In genomic region chr15:63895787-63896218, GRCh38 we compare ENCODE assay signal across 1 cellular context.
TF ChIP-seq lines count a peak whose summit lies in the region.

No MANE protein-coding gene starts in this region.

TF ChIP-seq in K562, 482 proteins besides CTCF, POLR2A, EP300 and RAD21 (continued from another document and continues in another):
- TF ChIP-seq, protein P1, sequence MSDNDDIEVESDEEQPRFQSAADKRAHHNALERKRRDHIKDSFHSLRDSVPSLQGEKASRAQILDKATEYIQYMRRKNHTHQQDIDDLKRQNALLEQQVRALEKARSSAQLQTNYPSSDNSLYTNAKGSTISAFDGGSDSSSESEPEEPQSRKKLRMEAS (CRISPR knock-in tag; IDR thresholded peaks at IDR 0.05), result 0 out of 2 replicates have a peak, but pooled peaks have one; percentile 11
- TF ChIP-seq ZC3H8 (IDR thresholded peaks at IDR 0.05), result no peak
- TF ChIP-seq NFE2L1 (tag; IDR thresholded peaks at IDR 0.05; ENCODE audit: borderline replicate concordance, low read depth), result no peak
- TF ChIP-seq HMG20B (CRISPR knock-in tag; IDR thresholded peaks at IDR 0.05), result no peak
- TF ChIP-seq ZNF696 (CRISPR knock-in tag; conservative IDR thresholded peaks at IDR 0.05), result no peak
- no peak for TF ChIP-seq NCOR1 (IDR thresholded peaks at IDR 0.05)
- 0 out of 2 replicates have a peak, but pooled peaks have one; percentile 22 for TF ChIP-seq ERF (CRISPR knock-in tag; IDR thresholded peaks at IDR 0.05)
- no peak for TF ChIP-seq NELFE (IDR thresholded peaks at IDR 0.05; ENCODE audit: insufficient read depth, insufficient read length)
- TF ChIP-seq ZSCAN32 (CRISPR knock-in tag; IDR thresholded peaks at IDR 0.05), result no peak
- TF ChIP-seq ZNF644 (tag; IDR thresholded peaks at IDR 0.05; ENCODE audit: low read depth), result no peak
- no peak for TF ChIP-seq ZNF77 (CRISPR knock-in tag; IDR thresholded peaks at IDR 0.05)
- TF ChIP-seq ZNF239 (CRISPR knock-in tag; IDR thresholded peaks at IDR 0.05), result no peak
- no peak for TF ChIP-seq HDGF (IDR thresholded peaks at IDR 0.05)
- TF ChIP-seq KLF13 (tag; IDR thresholded peaks at IDR 0.05; ENCODE audit: borderline replicate concordance, low read depth), result no peak
- no peak for TF ChIP-seq EWSR1 (IDR thresholded peaks at IDR 0.05; ENCODE audit: borderline replicate concordance, low read depth, partially characterized antibody)
- TF ChIP-seq IRF1 (CRISPR knock-in tag; IDR thresholded peaks at IDR 0.05; ENCODE audit: borderline replicate concordance), result no peak
- no peak for TF ChIP-seq BRD4 (IDR thresholded peaks at IDR 0.05)
- peak; percentile 80 for TF ChIP-seq NFRKB (IDR thresholded peaks at IDR 0.05; ENCODE audit: low read depth)
- TF ChIP-seq ZNF586 (CRISPR knock-in tag; conservative IDR thresholded peaks at IDR 0.05), result no peak
- no peak for TF ChIP-seq ZHX1 (conservative IDR thresholded peaks at IDR 0.05; ENCODE audit: low read length)
- TF ChIP-seq POLR2H (tag; IDR thresholded peaks at IDR 0.05; ENCODE audit: low read depth), result no peak
- TF ChIP-seq TFAM (CRISPR knock-in tag; conservative IDR thresholded peaks at IDR 0.05), result no peak
- no peak for TF ChIP-seq ZNF76 (CRISPR knock-in tag; IDR thresholded peaks at IDR 0.05; ENCODE audit: borderline replicate concordance)
- TF ChIP-seq NR3C1 (CRISPR knock-in tag; IDR thresholded peaks at IDR 0.05), result no peak
- TF ChIP-seq MCM7 (IDR thresholded peaks at IDR 0.05), result no peak
- no peak for TF ChIP-seq DMBX1 (CRISPR knock-in tag; IDR thresholded peaks at IDR 0.05; ENCODE audit: borderline replicate concordance)
- TF ChIP-seq XRCC5 (IDR thresholded peaks at IDR 0.05; ENCODE audit: low read depth, low read length), result no peak
- TF ChIP-seq BRF1 (IDR thresholded peaks at IDR 0.05; ENCODE audit: borderline replicate concordance, extremely low read depth, insufficient read length), result no peak
- no peak for TF ChIP-seq TAF7 (tag; IDR thresholded peaks at IDR 0.05)
- no peak for TF ChIP-seq CREB1 (IDR thresholded peaks at IDR 0.05)
- no peak for TF ChIP-seq CREB1 (CRISPR knock-in tag; IDR thresholded peaks at IDR 0.05)
- TF ChIP-seq GTF2E2 (tag; IDR thresholded peaks at IDR 0.05), result peak; percentile 69; the same call in 1 of the 2 replicates
- 0 out of 2 replicates have a peak, but pooled peaks have one; percentile 39 for TF ChIP-seq HIVEP1 (CRISPR knock-in tag; IDR thresholded peaks at IDR 0.05)
- TF ChIP-seq MCM5 (IDR thresholded peaks at IDR 0.05; ENCODE audit: low read depth), result no peak
- no peak for TF ChIP-seq NFATC3 (IDR thresholded peaks at IDR 0.05)
- TF ChIP-seq FOXK2 (conservative IDR thresholded peaks at IDR 0.05 in 1 of 2, IDR thresholded peaks at IDR 0.05 in 1 of 2; ENCODE audit: low read depth in 2 of 2), result no peak
- no peak for TF ChIP-seq SIRT6 (IDR thresholded peaks at IDR 0.05; ENCODE audit: low read depth, low read length)
- no peak for TF ChIP-seq PTRF (tag; IDR thresholded peaks at IDR 0.05)
- TF ChIP-seq, protein P2, sequence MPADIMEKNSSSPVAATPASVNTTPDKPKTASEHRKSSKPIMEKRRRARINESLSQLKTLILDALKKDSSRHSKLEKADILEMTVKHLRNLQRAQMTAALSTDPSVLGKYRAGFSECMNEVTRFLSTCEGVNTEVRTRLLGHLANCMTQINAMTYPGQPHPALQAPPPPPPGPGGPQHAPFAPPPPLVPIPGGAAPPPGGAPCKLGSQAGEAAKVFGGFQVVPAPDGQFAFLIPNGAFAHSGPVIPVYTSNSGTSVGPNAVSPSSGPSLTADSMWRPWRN (IDR thresholded peaks at IDR 0.05; ENCODE audit: low read depth), result no peak
- no peak for TF ChIP-seq BCLAF1 (IDR thresholded peaks at IDR 0.05; ENCODE audit: borderline replicate concordance in 1 of 2, control insufficient read depth in 1 of 2, low read depth in 2 of 2, low read length in 1 of 2)
- no peak for TF ChIP-seq ZC3H11A (IDR thresholded peaks at IDR 0.05; ENCODE audit: low read depth, low read length)
- TF ChIP-seq XRCC3 (IDR thresholded peaks at IDR 0.05), result no peak
- TF ChIP-seq L3MBTL2 (IDR thresholded peaks at IDR 0.05), result no peak
- TF ChIP-seq ZNF41 (CRISPR knock-in tag; conservative IDR thresholded peaks at IDR 0.05), result no peak
- peak; percentile 50 for TF ChIP-seq RBFOX2 (IDR thresholded peaks at IDR 0.05; ENCODE audit: low read depth, low read length)
- TF ChIP-seq ZNF324 (CRISPR knock-in tag; IDR thresholded peaks at IDR 0.05), result no peak
- TF ChIP-seq REST (CRISPR knock-in tag; IDR thresholded peaks at IDR 0.05; ENCODE audit: low read depth), result no peak
- no peak for TF ChIP-seq GABPB1 (CRISPR knock-in tag; IDR thresholded peaks at IDR 0.05)
- TF ChIP-seq TCF15 (CRISPR knock-in tag; IDR thresholded peaks at IDR 0.05), result no peak
- no peak for TF ChIP-seq TCF7 (IDR thresholded peaks at IDR 0.05; ENCODE audit: borderline replicate concordance)
- TF ChIP-seq, protein P3, sequence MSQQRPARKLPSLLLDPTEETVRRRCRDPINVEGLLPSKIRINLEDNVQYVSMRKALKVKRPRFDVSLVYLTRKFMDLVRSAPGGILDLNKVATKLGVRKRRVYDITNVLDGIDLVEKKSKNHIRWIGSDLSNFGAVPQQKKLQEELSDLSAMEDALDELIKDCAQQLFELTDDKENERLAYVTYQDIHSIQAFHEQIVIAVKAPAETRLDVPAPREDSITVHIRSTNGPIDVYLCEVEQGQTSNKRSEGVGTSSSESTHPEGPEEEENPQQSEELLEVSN (IDR thresholded peaks at IDR 0.05; ENCODE audit: borderline replicate concordance in 1 of 2, extremely low read depth in 1 of 2, insufficient read depth in 1 of 2, insufficient read length in 1 of 2, low read depth in 1 of 2, low read length in 1 of 2, poor library complexity in 1 of 2, severe bottlenecking in 1 of 2), result no peak
- no peak for TF ChIP-seq ARHGAP35 (IDR thresholded peaks at IDR 0.05; ENCODE audit: partially characterized antibody)
- TF ChIP-seq TCF7L2 (IDR thresholded peaks at IDR 0.05; ENCODE audit: low read depth, low read length), result no peak
- TF ChIP-seq, protein P4, sequence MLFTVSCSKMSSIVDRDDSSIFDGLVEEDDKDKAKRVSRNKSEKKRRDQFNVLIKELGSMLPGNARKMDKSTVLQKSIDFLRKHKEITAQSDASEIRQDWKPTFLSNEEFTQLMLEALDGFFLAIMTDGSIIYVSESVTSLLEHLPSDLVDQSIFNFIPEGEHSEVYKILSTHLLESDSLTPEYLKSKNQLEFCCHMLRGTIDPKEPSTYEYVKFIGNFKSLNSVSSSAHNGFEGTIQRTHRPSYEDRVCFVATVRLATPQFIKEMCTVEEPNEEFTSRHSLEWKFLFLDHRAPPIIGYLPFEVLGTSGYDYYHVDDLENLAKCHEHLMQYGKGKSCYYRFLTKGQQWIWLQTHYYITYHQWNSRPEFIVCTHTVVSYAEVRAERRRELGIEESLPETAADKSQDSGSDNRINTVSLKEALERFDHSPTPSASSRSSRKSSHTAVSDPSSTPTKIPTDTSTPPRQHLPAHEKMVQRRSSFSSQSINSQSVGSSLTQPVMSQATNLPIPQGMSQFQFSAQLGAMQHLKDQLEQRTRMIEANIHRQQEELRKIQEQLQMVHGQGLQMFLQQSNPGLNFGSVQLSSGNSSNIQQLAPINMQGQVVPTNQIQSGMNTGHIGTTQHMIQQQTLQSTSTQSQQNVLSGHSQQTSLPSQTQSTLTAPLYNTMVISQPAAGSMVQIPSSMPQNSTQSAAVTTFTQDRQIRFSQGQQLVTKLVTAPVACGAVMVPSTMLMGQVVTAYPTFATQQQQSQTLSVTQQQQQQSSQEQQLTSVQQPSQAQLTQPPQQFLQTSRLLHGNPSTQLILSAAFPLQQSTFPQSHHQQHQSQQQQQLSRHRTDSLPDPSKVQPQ (CRISPR knock-in tag; IDR thresholded peaks at IDR 0.05; ENCODE audit: borderline replicate concordance), result 0 out of 2 replicates have a peak, but pooled peaks have one; percentile 21
- no peak for TF ChIP-seq KDM4B (IDR thresholded peaks at IDR 0.05; ENCODE audit: borderline replicate concordance in 2 of 2, low read depth in 1 of 2)
- no peak for TF ChIP-seq TCFL5 (CRISPR knock-in tag; conservative IDR thresholded peaks at IDR 0.05)
- TF ChIP-seq FOXM1 (IDR thresholded peaks at IDR 0.05; ENCODE audit: low read depth), result no peak
- TF ChIP-seq FOXM1 (CRISPR knock-in tag; IDR thresholded peaks at IDR 0.05; ENCODE audit: low read depth), result no peak
- TF ChIP-seq, protein P5, sequence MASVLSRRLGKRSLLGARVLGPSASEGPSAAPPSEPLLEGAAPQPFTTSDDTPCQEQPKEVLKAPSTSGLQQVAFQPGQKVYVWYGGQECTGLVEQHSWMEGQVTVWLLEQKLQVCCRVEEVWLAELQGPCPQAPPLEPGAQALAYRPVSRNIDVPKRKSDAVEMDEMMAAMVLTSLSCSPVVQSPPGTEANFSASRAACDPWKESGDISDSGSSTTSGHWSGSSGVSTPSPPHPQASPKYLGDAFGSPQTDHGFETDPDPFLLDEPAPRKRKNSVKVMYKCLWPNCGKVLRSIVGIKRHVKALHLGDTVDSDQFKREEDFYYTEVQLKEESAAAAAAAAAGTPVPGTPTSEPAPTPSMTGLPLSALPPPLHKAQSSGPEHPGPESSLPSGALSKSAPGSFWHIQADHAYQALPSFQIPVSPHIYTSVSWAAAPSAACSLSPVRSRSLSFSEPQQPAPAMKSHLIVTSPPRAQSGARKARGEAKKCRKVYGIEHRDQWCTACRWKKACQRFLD (CRISPR knock-in tag; IDR thresholded peaks at IDR 0.05), result no peak; the same call in 1 of the 2 replicates
- no peak for TF ChIP-seq RBM25 (IDR thresholded peaks at IDR 0.05; ENCODE audit: low read depth, low read length, severe bottlenecking)
- no peak for TF ChIP-seq CBX3 (IDR thresholded peaks at IDR 0.05; ENCODE audit: borderline replicate concordance in 1 of 2, low read length in 2 of 2)
